ENCODE assay signal across 9 cellular contexts in the genomic region with DNA sequence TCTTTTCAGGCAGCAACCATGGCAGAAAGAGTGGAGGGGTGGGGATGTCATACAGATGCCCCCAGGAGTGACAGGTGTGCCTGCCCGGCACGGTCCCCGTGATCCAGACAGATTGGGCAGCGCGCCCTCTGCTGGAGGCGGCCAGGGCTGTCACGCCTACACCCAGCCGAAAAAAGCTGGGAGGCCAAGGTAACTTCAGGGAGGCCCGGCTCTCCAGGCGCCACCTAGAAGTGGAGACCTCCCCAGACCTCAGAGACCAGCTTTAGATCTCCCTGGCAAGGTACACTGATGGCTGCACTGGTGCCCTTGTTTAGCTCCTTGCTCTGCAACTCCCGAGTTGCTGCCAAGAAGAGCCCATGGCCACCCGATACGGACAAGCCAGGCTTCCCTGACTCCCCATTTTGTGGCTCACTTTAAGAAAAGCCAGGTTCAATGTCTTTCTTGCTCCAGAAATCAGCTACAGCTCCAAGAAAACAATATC. TPM values are rescaled to one million over a fixed set of nuclear protein-coding genes. Genes with fewer than 3 reads are reported as not detected.
DNase-seq lines count a peak whose midpoint lies in the region; ATAC-seq, FAIRE-seq and TF ChIP-seq lines count a peak whose summit lies in the region.
"Had no signal": no experiment of that assay in that cellular context is flagged by ENCODE, and none has a peak within 500 bp of the region (broad histone marks: within the 10 kb centered on the region; RNA-seq: fewer than 3 reads in every experiment).

No MANE protein-coding gene starts in this region.

- H3K27me3 ChIP-seq in SJSA1 (replicated peaks), result no peaks in the 10 kb centered on the region

- no peak for ATAC-seq in HG03039 (IDR thresholded peaks at IDR 0.05; ENCODE audit: unreplicated experiment)

- intact Hi-C loops in posterior vena cava (cut with DNase I), result no loop called here

- H3K9me3 Mint-ChIP-seq in glutamatergic neuron (ENCODE audit: unreplicated experiment), result no peaks in the 10 kb centered on the region

- H3K36me3 Mint-ChIP-seq in glutamatergic neuron (ENCODE audit: unreplicated experiment), result no peaks in the 10 kb centered on the region

- H3K4me1 Mint-ChIP-seq in glutamatergic neuron (ENCODE audit: low read depth, unreplicated experiment), result peaks cover 6% of the 10 kb centered on the region

- H3K9me3 ChIP-seq in SJSA1 (replicated peaks), result no peaks in the 10 kb centered on the region

- no peak overlapping the region for H3K27ac ChIP-seq in SJSA1

- H3K27me3 Mint-ChIP-seq in glutamatergic neuron (ENCODE audit: unreplicated experiment), result peaks cover 3% of the 10 kb centered on the region

- H3K27ac Mint-ChIP-seq in glutamatergic neuron (ENCODE audit: unreplicated experiment), result no peak overlapping the region

- peaks cover 11% of the 10 kb centered on the region for H3K4me1 ChIP-seq in SJSA1 (replicated peaks)

- DNase-seq in GDM1 (lab: John Stamatoyannopoulos, UW) (peak; percentile 23), HTR-8/SVneo (ENCODE audit: insufficient read length, low spot score) (peak; percentile 83), SJSA1 (ENCODE audit: low read depth in 1 of 2, low spot score in 2 of 2) (peak; percentile 44 to 66), activated gamma-delta T cell (lab: John Stamatoyannopoulos, UW) (peak; percentile 39), glutamatergic neuron (peak; percentile 88), posterior vena cava (ENCODE audit: low spot score) (peak; percentile 89), urothelium cell line (ENCODE audit: low spot score) (peak; percentile 86)

- FAIRE-seq in HTR-8/SVneo (lab: Jason Lieb, UNC) (peak; percentile 75), urothelium cell line (lab: Jason Lieb, UNC) (peak; percentile 44)
- FAIRE-seq: colon had no signal

- H3K4me3 Mint-ChIP-seq in glutamatergic neuron (ENCODE audit: unreplicated experiment), result no peak overlapping the region

- peak; percentile 95 for TF ChIP-seq CTCF in glutamatergic neuron (IDR thresholded peaks at IDR 0.05; ENCODE audit: partially characterized antibody, unreplicated experiment)

- H3K4me3 ChIP-seq in SJSA1, result no peak overlapping the region

- H3K36me3 ChIP-seq in SJSA1, result no peaks in the 10 kb centered on the region

RNA-seq across cellular contexts. Expression of gene GOLT1A, which starts 6.6 kb away (rescaled TPM):
- total RNA-seq in SJSA1 (2014; rRNA removed; shearing (Covaris generic)), result not detected in 2 replicates
- not detected for total RNA-seq in glutamatergic neuron (ENCODE audit: unreplicated experiment)
- total RNA-seq in posterior vena cava, result not detected

RNA-seq across cellular contexts. Expression of gene KISS1, which starts 10.9 kb away (rescaled TPM):
- total RNA-seq in SJSA1 (2014; rRNA removed; shearing (Covaris generic)), result 190 and 222 TPM in 2 replicates
- total RNA-seq in glutamatergic neuron (ENCODE audit: unreplicated experiment), result not detected
- not detected for total RNA-seq in posterior vena cava

RNA-seq across cellular contexts. Expression of gene REN, which starts 41.0 kb away (rescaled TPM):
- not detected in 2 replicates for total RNA-seq in SJSA1 (2014; rRNA removed; shearing (Covaris generic))
- total RNA-seq in glutamatergic neuron (ENCODE audit: unreplicated experiment) (not detected), posterior vena cava (not detected)

RNA-seq across cellular contexts. Expression of gene ETNK2, which starts 55.3 kb away (rescaled TPM):
- 22.2 and 22.3 TPM in 2 replicates for total RNA-seq in SJSA1 (2014; rRNA removed; shearing (Covaris generic))
- total RNA-seq in glutamatergic neuron (ENCODE audit: unreplicated experiment), result 5.0 TPM
- total RNA-seq in posterior vena cava, result 10 to 100 TPM in 1 of 2 donors, 1 to 10 TPM in 1; 7.4 to 12.3 TPM

Comparison
In these comparisons a context has a peak if more than half of its experiments do, and no peak if none do; other contexts are left out.
1. DNase-seq: peak in every context shown above with its lines; median percentile 89 in posterior vena cava; 88 in glutamatergic neuron; 86 in urothelium cell line; 83 in HTR-8/SVneo; 55 in SJSA1; 39 in activated gamma-delta T cell; 23 in GDM1.
2. RNA of gene KISS1, which starts 10.9 kb away (total RNA-seq): 190 to 222 TPM in SJSA1; not detected in glutamatergic neuron (single experiment) and not detected in posterior vena cava; every median in the first group is over 100 times any median in the second.